In the genomic region with DNA sequence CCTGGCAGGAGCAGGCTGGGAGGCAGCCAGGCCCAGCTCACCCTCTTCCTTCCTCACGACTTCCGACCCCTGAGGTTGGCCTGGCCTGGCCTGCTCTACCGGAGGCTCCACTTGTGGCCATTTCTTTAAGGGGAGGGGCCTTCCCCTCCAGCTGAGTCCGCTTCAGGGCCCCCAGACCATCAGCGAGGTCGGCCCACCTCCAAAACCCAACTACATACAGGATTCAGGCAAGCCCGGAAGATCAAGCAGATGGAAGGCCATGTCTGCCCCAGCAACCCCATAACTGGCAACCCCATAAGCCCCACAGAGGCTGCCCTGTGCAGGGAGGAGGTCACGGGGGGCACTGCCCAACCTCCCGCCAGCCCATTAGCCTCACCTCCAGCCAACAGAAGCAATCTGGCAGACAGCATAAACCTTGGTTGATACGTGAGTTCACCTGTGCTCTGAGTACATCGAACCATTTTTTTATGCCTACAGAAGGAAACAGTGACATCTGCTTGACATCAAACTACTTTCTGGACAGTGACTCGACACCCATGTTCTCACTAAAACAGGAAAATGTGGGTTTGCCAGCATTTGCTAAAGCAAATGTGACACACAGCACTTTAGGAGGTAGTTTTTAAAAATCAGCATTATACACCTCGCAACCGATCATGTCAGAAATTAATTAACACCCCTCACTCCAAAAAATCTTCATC, we compare ENCODE assay signal across 1 cellular context.
TF ChIP-seq lines count a peak whose summit lies in the region.

No MANE protein-coding gene starts in this region.

TF ChIP-seq in SK-N-SH treated with all-trans-retinoic acid at 6 μM for 48 hours, 23 proteins besides CTCF, POLR2A, EP300 and RAD21 (continued from another document):
- TF ChIP-seq PPARA (CRISPR knock-in tag; IDR thresholded peaks at IDR 0.05; ENCODE audit: borderline replicate concordance) (no peak), TOX (CRISPR knock-in tag; IDR thresholded peaks at IDR 0.05; ENCODE audit: borderline replicate concordance) (no peak), GLIS3 (CRISPR knock-in tag; IDR thresholded peaks at IDR 0.05) (no peak), ZC3H10 (CRISPR knock-in tag; IDR thresholded peaks at IDR 0.05) (no peak), ISL1 (CRISPR knock-in tag; IDR thresholded peaks at IDR 0.05) (no peak), TCF4 (CRISPR knock-in tag; IDR thresholded peaks at IDR 0.05; ENCODE audit: borderline replicate concordance) (no peak), ESRRG (CRISPR knock-in tag; IDR thresholded peaks at IDR 0.05) (no peak), ZFP30 (CRISPR knock-in tag; IDR thresholded peaks at IDR 0.05) (no peak), BACH2 (CRISPR knock-in tag; IDR thresholded peaks at IDR 0.05; ENCODE audit: borderline replicate concordance) (no peak), ZNF565 (CRISPR knock-in tag; conservative IDR thresholded peaks at IDR 0.05; ENCODE audit: low read depth) (no peak), ZNF8 (CRISPR knock-in tag; IDR thresholded peaks at IDR 0.05) (no peak)
- TF ChIP-seq, protein P1, sequence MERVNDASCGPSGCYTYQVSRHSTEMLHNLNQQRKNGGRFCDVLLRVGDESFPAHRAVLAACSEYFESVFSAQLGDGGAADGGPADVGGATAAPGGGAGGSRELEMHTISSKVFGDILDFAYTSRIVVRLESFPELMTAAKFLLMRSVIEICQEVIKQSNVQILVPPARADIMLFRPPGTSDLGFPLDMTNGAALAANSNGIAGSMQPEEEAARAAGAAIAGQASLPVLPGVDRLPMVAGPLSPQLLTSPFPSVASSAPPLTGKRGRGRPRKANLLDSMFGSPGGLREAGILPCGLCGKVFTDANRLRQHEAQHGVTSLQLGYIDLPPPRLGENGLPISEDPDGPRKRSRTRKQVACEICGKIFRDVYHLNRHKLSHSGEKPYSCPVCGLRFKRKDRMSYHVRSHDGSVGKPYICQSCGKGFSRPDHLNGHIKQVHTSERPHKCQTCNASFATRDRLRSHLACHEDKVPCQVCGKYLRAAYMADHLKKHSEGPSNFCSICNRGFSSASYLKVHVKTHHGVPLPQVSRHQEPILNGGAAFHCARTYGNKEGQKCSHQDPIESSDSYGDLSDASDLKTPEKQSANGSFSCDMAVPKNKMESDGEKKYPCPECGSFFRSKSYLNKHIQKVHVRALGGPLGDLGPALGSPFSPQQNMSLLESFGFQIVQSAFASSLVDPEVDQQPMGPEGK (CRISPR knock-in tag; IDR thresholded peaks at IDR 0.05; ENCODE audit: borderline replicate concordance), result no peak
- TF ChIP-seq, protein P2, sequence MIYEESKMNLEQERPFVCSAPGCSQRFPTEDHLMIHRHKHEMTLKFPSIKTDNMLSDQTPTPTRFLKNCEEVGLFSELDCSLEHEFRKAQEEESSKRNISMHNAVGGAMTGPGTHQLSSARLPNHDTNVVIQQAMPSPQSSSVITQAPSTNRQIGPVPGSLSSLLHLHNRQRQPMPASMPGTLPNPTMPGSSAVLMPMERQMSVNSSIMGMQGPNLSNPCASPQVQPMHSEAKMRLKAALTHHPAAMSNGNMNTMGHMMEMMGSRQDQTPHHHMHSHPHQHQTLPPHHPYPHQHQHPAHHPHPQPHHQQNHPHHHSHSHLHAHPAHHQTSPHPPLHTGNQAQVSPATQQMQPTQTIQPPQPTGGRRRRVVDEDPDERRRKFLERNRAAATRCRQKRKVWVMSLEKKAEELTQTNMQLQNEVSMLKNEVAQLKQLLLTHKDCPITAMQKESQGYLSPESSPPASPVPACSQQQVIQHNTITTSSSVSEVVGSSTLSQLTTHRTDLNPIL (CRISPR knock-in tag; IDR thresholded peaks at IDR 0.05; ENCODE audit: low read depth), result no peak
- TF ChIP-seq, protein P3, sequence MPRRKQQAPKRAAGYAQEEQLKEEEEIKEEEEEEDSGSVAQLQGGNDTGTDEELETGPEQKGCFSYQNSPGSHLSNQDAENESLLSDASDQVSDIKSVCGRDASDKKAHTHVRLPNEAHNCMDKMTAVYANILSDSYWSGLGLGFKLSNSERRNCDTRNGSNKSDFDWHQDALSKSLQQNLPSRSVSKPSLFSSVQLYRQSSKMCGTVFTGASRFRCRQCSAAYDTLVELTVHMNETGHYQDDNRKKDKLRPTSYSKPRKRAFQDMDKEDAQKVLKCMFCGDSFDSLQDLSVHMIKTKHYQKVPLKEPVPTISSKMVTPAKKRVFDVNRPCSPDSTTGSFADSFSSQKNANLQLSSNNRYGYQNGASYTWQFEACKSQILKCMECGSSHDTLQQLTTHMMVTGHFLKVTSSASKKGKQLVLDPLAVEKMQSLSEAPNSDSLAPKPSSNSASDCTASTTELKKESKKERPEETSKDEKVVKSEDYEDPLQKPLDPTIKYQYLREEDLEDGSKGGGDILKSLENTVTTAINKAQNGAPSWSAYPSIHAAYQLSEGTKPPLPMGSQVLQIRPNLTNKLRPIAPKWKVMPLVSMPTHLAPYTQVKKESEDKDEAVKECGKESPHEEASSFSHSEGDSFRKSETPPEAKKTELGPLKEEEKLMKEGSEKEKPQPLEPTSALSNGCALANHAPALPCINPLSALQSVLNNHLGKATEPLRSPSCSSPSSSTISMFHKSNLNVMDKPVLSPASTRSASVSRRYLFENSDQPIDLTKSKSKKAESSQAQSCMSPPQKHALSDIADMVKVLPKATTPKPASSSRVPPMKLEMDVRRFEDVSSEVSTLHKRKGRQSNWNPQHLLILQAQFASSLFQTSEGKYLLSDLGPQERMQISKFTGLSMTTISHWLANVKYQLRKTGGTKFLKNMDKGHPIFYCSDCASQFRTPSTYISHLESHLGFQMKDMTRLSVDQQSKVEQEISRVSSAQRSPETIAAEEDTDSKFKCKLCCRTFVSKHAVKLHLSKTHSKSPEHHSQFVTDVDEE (CRISPR knock-in tag; IDR thresholded peaks at IDR 0.05), result no peak
- TF ChIP-seq, protein P4, sequence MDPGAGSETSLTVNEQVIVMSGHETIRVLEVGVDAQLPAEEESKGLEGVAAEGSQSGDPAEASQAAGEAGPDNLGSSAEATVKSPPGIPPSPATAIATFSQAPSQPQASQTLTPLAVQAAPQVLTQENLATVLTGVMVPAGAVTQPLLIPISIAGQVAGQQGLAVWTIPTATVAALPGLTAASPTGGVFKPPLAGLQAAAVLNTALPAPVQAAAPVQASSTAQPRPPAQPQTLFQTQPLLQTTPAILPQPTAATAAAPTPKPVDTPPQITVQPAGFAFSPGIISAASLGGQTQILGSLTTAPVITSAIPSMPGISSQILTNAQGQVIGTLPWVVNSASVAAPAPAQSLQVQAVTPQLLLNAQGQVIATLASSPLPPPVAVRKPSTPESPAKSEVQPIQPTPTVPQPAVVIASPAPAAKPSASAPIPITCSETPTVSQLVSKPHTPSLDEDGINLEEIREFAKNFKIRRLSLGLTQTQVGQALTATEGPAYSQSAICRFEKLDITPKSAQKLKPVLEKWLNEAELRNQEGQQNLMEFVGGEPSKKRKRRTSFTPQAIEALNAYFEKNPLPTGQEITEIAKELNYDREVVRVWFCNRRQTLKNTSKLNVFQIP (CRISPR knock-in tag; IDR thresholded peaks at IDR 0.05; ENCODE audit: borderline replicate concordance, low read depth), result no peak
